8 cellular contexts compared by ENCODE assay signal in genomic region chr13:46552888-46553520, GRCh38. TPM values are rescaled to one million over a fixed set of nuclear protein-coding genes. Genes with fewer than 3 reads are reported as not detected.
DNase-seq lines count a peak whose midpoint lies in the region; ATAC-seq and TF ChIP-seq lines count a peak whose summit lies in the region.

A gene with protein sequence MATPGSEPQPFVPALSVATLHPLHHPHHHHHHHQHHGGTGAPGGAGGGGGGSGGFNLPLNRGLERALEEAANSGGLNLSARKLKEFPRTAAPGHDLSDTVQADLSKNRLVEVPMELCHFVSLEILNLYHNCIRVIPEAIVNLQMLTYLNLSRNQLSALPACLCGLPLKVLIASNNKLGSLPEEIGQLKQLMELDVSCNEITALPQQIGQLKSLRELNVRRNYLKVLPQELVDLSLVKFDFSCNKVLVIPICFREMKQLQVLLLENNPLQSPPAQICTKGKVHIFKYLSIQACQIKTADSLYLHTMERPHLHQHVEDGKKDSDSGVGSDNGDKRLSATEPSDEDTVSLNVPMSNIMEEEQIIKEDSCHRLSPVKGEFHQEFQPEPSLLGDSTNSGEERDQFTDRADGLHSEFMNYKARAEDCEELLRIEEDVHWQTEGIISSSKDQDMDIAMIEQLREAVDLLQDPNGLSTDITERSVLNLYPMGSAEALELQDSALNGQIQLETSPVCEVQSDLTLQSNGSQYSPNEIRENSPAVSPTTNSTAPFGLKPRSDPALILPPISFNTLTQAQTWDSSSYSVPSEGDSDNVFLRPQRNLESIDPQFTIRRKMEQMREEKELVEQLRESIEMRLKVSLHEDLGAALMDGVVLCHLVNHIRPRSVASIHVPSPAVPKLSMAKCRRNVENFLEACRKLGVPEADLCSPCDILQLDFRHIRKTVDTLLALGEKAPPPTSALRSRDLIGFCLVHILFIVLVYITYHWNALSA (plus strand): TSS chr13:46553170. CDS start chr13:46553397, 227 bp downstream.

- H3K27ac Mint-ChIP-seq in immature natural killer cell, result peak within 1 kb of the TSS; percentile 87 to 96 (median 92)

- TF ChIP-seq CTCF in cardiac fibroblast (IDR thresholded peaks at IDR 0.05; ENCODE audit: low read depth, low read length), result no peak

- DNase-seq in NCI-H510A treated with DMSO at 0.1 percent for 48 hours (lab: John Stamatoyannopoulos, UW) (peak; percentile 33), NCI-H510A (lab: John Stamatoyannopoulos, UW) (no peak), NCI-H345 (lab: John Stamatoyannopoulos, UW) (peak; percentile 80), cardiac fibroblast (ENCODE audit: low read depth in 2 of 2) (peak; percentile 91 to 94), immature natural killer cell (peak; percentile 80 to 84 (median 83))
- peak; percentile 67 to 77 (median 70) for DNase-seq in activated CD4-positive, CD25-positive, alpha-beta regulatory T cell (lab: John Stamatoyannopoulos, UW)
- peak; percentile 72 to 86 for DNase-seq in stimulated activated CD4-positive, alpha-beta T cell treated with anti-CD3 and anti-CD28 coated beads, Interleukin-12 subunit alpha, Interleukin-12 subunit beta, amount 100 ng/mL, for 24 hours (ENCODE audit: low read depth in 2 of 2)

- H3K4me3 ChIP-seq in cardiac fibroblast (replicated peaks in 1 of 2; ENCODE audit: low read depth in 2 of 2, low read length in 2 of 2), result peak within 1 kb of the TSS; percentile 90 to 97

- H3K4me1 Mint-ChIP-seq in immature natural killer cell, result peaks cover 45 to 53% of the 10 kb centered on the region in 2 donors

- no peaks in the 10 kb centered on the region for H3K9me3 Mint-ChIP-seq in immature natural killer cell

- no peaks in the 10 kb centered on the region for H3K36me3 Mint-ChIP-seq in immature natural killer cell

- ATAC-seq in HG03103 (IDR thresholded peaks at IDR 0.05; ENCODE audit: low read depth, unreplicated experiment), result peak; percentile 50

- H3K4me3 Mint-ChIP-seq in immature natural killer cell, result peak within 1 kb of the TSS; percentile 90 to 98 (median 94)

- peaks cover 3 to 24% (median 4%) of the 10 kb centered on the region in 3 donors for H3K27me3 Mint-ChIP-seq in immature natural killer cell (ENCODE audit: low read depth in 3 of 3)

RNA-seq across cellular contexts. Expression of the gene that starts here (rescaled TPM):
- polyA plus RNA-seq in immature natural killer cell, result 1 to 10 TPM; 3.0 to 6.6 (median 5.5) TPM
